Comparison of ENCODE assay signal across 32 cellular contexts in the genomic region with DNA sequence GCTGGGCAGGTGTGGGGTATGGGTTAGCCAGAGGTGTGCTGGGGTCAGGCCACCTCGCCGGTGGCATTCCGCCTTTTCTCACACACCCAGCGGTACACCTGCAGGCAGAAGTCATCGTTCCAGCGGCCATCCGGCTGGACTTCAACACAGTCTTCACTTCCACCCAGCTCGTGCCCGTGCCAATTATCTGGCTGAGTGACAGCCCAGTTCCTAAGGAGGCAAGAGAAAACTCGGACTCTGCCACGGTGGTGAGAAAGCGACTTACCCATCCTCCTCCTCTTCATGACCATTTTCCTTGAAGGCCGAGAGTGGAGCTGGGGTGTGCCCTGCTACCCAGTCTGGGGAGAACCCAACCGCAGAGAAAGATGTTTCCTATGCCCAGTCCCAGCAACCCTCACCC. TPM values are rescaled to one million over a fixed set of nuclear protein-coding genes. Genes with fewer than 3 reads are reported as not detected.
"Had no signal": no experiment of that assay in that cellular context is flagged by ENCODE, and none has a peak within 500 bp of the region (broad histone marks: within the 10 kb centered on the region; RNA-seq: fewer than 3 reads in every experiment).

No MANE protein-coding gene starts in this region.

- H3K9me3 Mint-ChIP-seq: immature natural killer cell; memory B cell; natural killer cell; stimulated activated naive CD8-positive, alpha-beta T cell treated with anti-CD3 and anti-CD28 coated beads, Interleukin-15, amount 100 ng/mL, for 72 hours had no signal

- H3K27ac Mint-ChIP-seq: immature natural killer cell; memory B cell; natural killer cell; progenitor cell of endocrine pancreas; stimulated activated naive CD8-positive, alpha-beta T cell treated with anti-CD3 and anti-CD28 coated beads, Interleukin-15, amount 100 ng/mL, for 72 hours had no signal

- H3K27me3 ChIP-seq: thyroid gland, vagina had no signal

- H3K4me3 Mint-ChIP-seq: memory B cell; natural killer cell; stimulated activated naive CD8-positive, alpha-beta T cell treated with anti-CD3 and anti-CD28 coated beads, Interleukin-15, amount 100 ng/mL, for 72 hours had no signal

- H3K27me3 Mint-ChIP-seq: stimulated activated naive CD8-positive, alpha-beta T cell treated with anti-CD3 and anti-CD28 coated beads, Interleukin-15, amount 100 ng/mL, for 72 hours had no signal

- H3K4me1 Mint-ChIP-seq: immature natural killer cell; memory B cell; natural killer cell; stimulated activated naive CD8-positive, alpha-beta T cell treated with anti-CD3 and anti-CD28 coated beads, Interleukin-15, amount 100 ng/mL, for 72 hours had no signal

- ATAC-seq: foreskin keratinocyte; gastroesophageal sphincter; left colon; left ventricle myocardium superior; natural killer cell; sciatic nerve; stimulated activated naive CD8-positive, alpha-beta T cell treated with anti-CD3 and anti-CD28 coated beads, Interleukin-15, amount 100 ng/mL, for 72 hours had no signal

- H3K36me3 ChIP-seq: esophagus muscularis mucosa, gastroesophageal sphincter, neutrophil, thyroid gland, vagina had no signal

- H2AFZ ChIP-seq: parathyroid adenoma had no signal

- H3K27ac ChIP-seq: esophagus muscularis mucosa, foreskin keratinocyte, gastroesophageal sphincter, neutrophil, parathyroid adenoma, thyroid gland, vagina had no signal

- DNase-seq: effector CD8-positive, alpha-beta T cell; foreskin keratinocyte; hypothalamus; immature natural killer cell; islet precursor cell; kidney glomerular epithelial cell; left colon; left ventricle myocardium superior; natural killer cell; stimulated activated CD4-positive, alpha-beta T cell treated with anti-CD3 and anti-CD28 coated beads, Interleukin-12 subunit alpha, Interleukin-12 subunit beta, amount 100 ng/mL, for 4 hours; stimulated activated CD4-positive, alpha-beta T cell treated with anti-CD3 and anti-CD28 coated beads, Interleukin-1b, Interleukin-23, amount 100 ng/mL, for 48 hours; stimulated activated CD4-positive, alpha-beta T cell treated with anti-CD3 and anti-CD28 coated beads, Interleukin-4, amount 100 ng/mL, for 1 hour; stimulated activated CD8-positive, alpha-beta memory T cell treated with anti-CD3 and anti-CD28 coated beads, Interleukin-4, amount 100 ng/mL, for 48 hours; stimulated activated naive CD4-positive, alpha-beta T cell; stimulated activated naive CD8-positive, alpha-beta T cell treated with anti-CD3 and anti-CD28 coated beads, Interleukin-15, amount 100 ng/mL, for 72 hours; thyroid gland; trophoblast cell had no signal

- H3K79me2 ChIP-seq: parathyroid adenoma had no signal

- H3K36me3 Mint-ChIP-seq: immature natural killer cell, memory B cell, natural killer cell had no signal

- H3K4me3 ChIP-seq: esophagus muscularis mucosa, gastroesophageal sphincter, lung, smooth muscle cell, thyroid gland, vagina had no signal

- H3K4me1 ChIP-seq: esophagus muscularis mucosa, foreskin keratinocyte, gastroesophageal sphincter, parathyroid adenoma, thyroid gland, vagina had no signal

- H3K9me3 ChIP-seq: esophagus muscularis mucosa, gastroesophageal sphincter, neutrophil, thyroid gland, vagina had no signal

RNA-seq across cellular contexts. Expression of gene ASGR2, which starts 13.1 kb away (rescaled TPM):
- total RNA-seq: endothelial cell of umbilical vein, epithelial cell of proximal tubule, fibroblast of lung, foreskin keratinocyte, smooth muscle cell, temporal lobe, ureter had no signal

RNA-seq across cellular contexts. Expression of gene CLEC10A, which starts 21.5 kb away (rescaled TPM):
- total RNA-seq: endothelial cell of umbilical vein, epithelial cell of proximal tubule, fibroblast of lung, foreskin keratinocyte, progenitor cell of endocrine pancreas, smooth muscle cell, temporal lobe had no signal

RNA-seq across cellular contexts. Expression of gene SLC16A11, which starts 57.6 kb away (rescaled TPM):
- total RNA-seq: epithelial cell of proximal tubule, temporal lobe, vagina had no signal
